ENCODE assay signal across 8 cellular contexts in genomic region chr10:43407576-43408330, GRCh38. TPM values are rescaled to one million over a fixed set of nuclear protein-coding genes. Genes with fewer than 3 reads are reported as not detected.
DNase-seq lines count a peak whose midpoint lies in the region; ATAC-seq and TF ChIP-seq lines count a peak whose summit lies in the region.

No MANE protein-coding gene starts in this region.

- ATAC-seq in HG03378 (IDR thresholded peaks at IDR 0.05; ENCODE audit: unreplicated experiment) (peak; percentile 44), memory B cell (ENCODE audit: low read depth) (peak; percentile 43)
- ATAC-seq in activated CD8-positive, alpha-beta T cell treated with anti-CD3 and anti-CD28 coated beads for 36 hours = peak; percentile 35

- H3K27ac Mint-ChIP-seq in CD14-positive monocyte (peak overlapping the region; percentile 99 to 100 (median 100)), memory B cell (peak overlapping the region; percentile 100)
- peak overlapping the region; percentile 100 for H3K27ac Mint-ChIP-seq in activated CD8-positive, alpha-beta T cell treated with anti-CD3 and anti-CD28 coated beads for 36 hours

- H3K4me3 Mint-ChIP-seq in CD14-positive monocyte (peak overlapping the region; percentile 96), memory B cell (peak overlapping the region; percentile 98)
- peak overlapping the region; percentile 99 for H3K4me3 Mint-ChIP-seq in activated CD8-positive, alpha-beta T cell treated with anti-CD3 and anti-CD28 coated beads for 36 hours

- peak; percentile 92 for TF ChIP-seq POLR2A in GM19193 (IDR thresholded peaks at IDR 0.05; ENCODE audit: extremely low read depth, insufficient read depth, insufficient read length)

- H3K36me3 Mint-ChIP-seq in CD14-positive monocyte = peaks cover 8 to 15% of the 10 kb centered on the region in 2 donors
- H3K36me3 Mint-ChIP-seq in activated CD8-positive, alpha-beta T cell treated with anti-CD3 and anti-CD28 coated beads for 36 hours (ENCODE audit: low read depth) = peaks cover 52% of the 10 kb centered on the region
- H3K36me3 Mint-ChIP-seq in memory B cell = peaks cover 4% of the 10 kb centered on the region

- CTCF ChIA-PET in activated CD8-positive, alpha-beta T cell treated with anti-CD3 and anti-CD28 coated beads for 36 hours (lab: Charles Lee) = interaction anchor here (0.8 to 1.8 kb wide), 4 partner anchors 9 to 51 kb away, joined by 3 to 12 read pairs (median 7); no protein-coding TSS in a partner anchor

- peak; percentile 64 for TF ChIP-seq CTCF in CD14-positive monocyte (IDR thresholded peaks at IDR 0.05)
- peak; percentile 56 for TF ChIP-seq CTCF in activated CD8-positive, alpha-beta T cell treated with anti-CD3 and anti-CD28 coated beads for 36 hours (IDR thresholded peaks at IDR 0.05)

- POLR2A ChIA-PET in activated CD8-positive, alpha-beta T cell treated with anti-CD3 and anti-CD28 coated beads for 36 hours (lab: Charles Lee) = interaction anchor here (0.8 to 9.4 kb wide), 14 partner anchors 12 to 286 kb away, joined by 3 to 332 read pairs (median 4); partner anchors contain the start of gene ZNF487

- H3K9me3 Mint-ChIP-seq in CD14-positive monocyte (peaks cover 0 to 2% (median 0%) of the 10 kb centered on the region in 7 donors), memory B cell (no peaks in the 10 kb centered on the region)
- H3K9me3 Mint-ChIP-seq in activated CD8-positive, alpha-beta T cell treated with anti-CD3 and anti-CD28 coated beads for 36 hours = no peaks in the 10 kb centered on the region

- DNase-seq in CD14-positive monocyte (ENCODE audit: low spot score) (peak; percentile 89), NCI-H748 (lab: John Stamatoyannopoulos, UW; ENCODE audit: unreplicated experiment) (peak; percentile 86), memory B cell (ENCODE audit: low spot score in 2 of 2) (peak; percentile 72 to 77)
- DNase-seq in activated CD8-positive, alpha-beta T cell treated with anti-CD3 and anti-CD28 coated beads for 36 hours = peak; percentile 97
- peak; percentile 72 for DNase-seq in effector CD8-positive, alpha-beta T cell (lab: John Stamatoyannopoulos, UW)
- peak; percentile 75 for DNase-seq in stimulated activated CD8-positive, alpha-beta memory T cell treated with anti-CD3 and anti-CD28 coated beads, Interleukin-12 subunit alpha, Interleukin-12 subunit beta, amount 100 ng/mL, for 1 hour (ENCODE audit: low read depth)

- H3K27me3 Mint-ChIP-seq in CD14-positive monocyte (ENCODE audit: low read depth in 3 of 3) (peaks cover 0 to 3% (median 1%) of the 10 kb centered on the region in 3 donors), memory B cell (no peaks in the 10 kb centered on the region)
- no peaks in the 10 kb centered on the region for H3K27me3 Mint-ChIP-seq in activated CD8-positive, alpha-beta T cell treated with anti-CD3 and anti-CD28 coated beads for 36 hours

- H3K4me1 Mint-ChIP-seq in CD14-positive monocyte = peaks cover 47% of the 10 kb centered on the region
- H3K4me1 Mint-ChIP-seq in activated CD8-positive, alpha-beta T cell treated with anti-CD3 and anti-CD28 coated beads for 36 hours (ENCODE audit: low read depth) = peaks cover 24% of the 10 kb centered on the region
- H3K4me1 Mint-ChIP-seq in memory B cell = peaks cover 33% of the 10 kb centered on the region

- intact Hi-C loops in CD14-positive monocyte (cut with micrococcal nuclease) = loop anchor here in 1 of 2 donors (2.0 kb wide), 1 partner anchor 13 kb away; no protein-coding TSS in a partner anchor
- intact Hi-C loops in activated CD8-positive, alpha-beta T cell treated with anti-CD3 and anti-CD28 coated beads for 36 hours (cut with micrococcal nuclease) = loop anchor here (2.0 to 5.0 kb wide), 2 partner anchors 13 to 270 kb away; partner anchors contain the start of gene CSGALNACT2

RNA-seq across cellular contexts. Expression of gene HNRNPF, which starts 1.2 kb away (rescaled TPM):
- 100 to 1,000 TPM; 188 to 189 TPM for polyA plus RNA-seq in CD14-positive monocyte
- 100 to 1,000 TPM; 442 to 445 TPM for total RNA-seq in activated CD8-positive, alpha-beta T cell treated with anti-CD3 and anti-CD28 coated beads for 36 hours

RNA-seq across cellular contexts. Expression of gene ZNF487, which starts 29.2 kb away (rescaled TPM):
- polyA plus RNA-seq in CD14-positive monocyte = 10 to 100 TPM in 1 of 2 donors, 1 to 10 TPM in 1; 8.6 to 15.6 TPM
- 1 to 10 TPM; 1.4 to 1.9 TPM for total RNA-seq in activated CD8-positive, alpha-beta T cell treated with anti-CD3 and anti-CD28 coated beads for 36 hours

RNA-seq across cellular contexts. Expression of gene FXYD4, which starts 36.3 kb away (rescaled TPM):
- not detected for polyA plus RNA-seq in CD14-positive monocyte
- total RNA-seq in activated CD8-positive, alpha-beta T cell treated with anti-CD3 and anti-CD28 coated beads for 36 hours = not detected

Comparison
In these comparisons a context has a peak if more than half of its experiments do, and no peak if none do; other contexts are left out.
1. Peak in every context shown above with its lines: DNase-seq and ATAC-seq.